ENCODE assay signal across 9 cellular contexts in the genomic region with DNA sequence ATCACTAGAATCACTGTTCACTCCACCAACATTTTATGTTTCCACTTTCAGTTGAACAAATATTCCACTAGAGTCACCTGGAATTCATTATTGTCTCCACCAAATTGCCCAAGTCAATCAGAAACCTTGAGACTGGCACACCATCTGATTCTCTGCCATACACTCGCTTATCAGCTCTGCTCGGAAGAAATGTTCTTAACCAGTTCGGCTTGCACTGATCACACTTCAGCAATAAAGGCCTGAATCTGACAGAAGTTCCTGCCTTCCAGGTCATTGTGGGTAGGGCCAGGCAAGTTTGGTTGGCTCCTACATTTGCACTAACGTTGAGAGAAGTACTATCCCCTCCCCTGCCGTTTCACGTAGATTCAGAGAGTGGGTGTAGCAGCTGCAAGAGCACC. TPM values are rescaled to one million over a fixed set of nuclear protein-coding genes. Genes with fewer than 3 reads are reported as not detected.
A peak's percentile ranks its signal among the peaks of the same experiment; 100 is the strongest.
DNase-seq lines count a peak whose midpoint lies in the region; ATAC-seq and TF ChIP-seq lines count a peak whose summit lies in the region.
"Had no signal": no experiment of that assay in that cellular context is flagged by ENCODE, and none has a peak within 500 bp of the region (broad histone marks: within the 10 kb centered on the region; RNA-seq: fewer than 3 reads in every experiment).

No MANE protein-coding gene starts in this region.

- peaks cover 63% of the 10 kb centered on the region for H3K36me3 Mint-ChIP-seq in activated T-cell treated with anti-CD3 and anti-CD28 coated beads, Interleukin-2, amount 50 U/mL, for 24 hours (ENCODE audit: low read depth)
- peaks cover 20% of the 10 kb centered on the region for H3K36me3 Mint-ChIP-seq in type B pancreatic cell

- H3K27ac ChIP-seq in right lobe of liver: peak overlapping the region; percentile 77 to 88 (median 84)

- no peak for DNase-seq in activated T-cell treated with anti-CD3 and anti-CD28 coated beads, Interleukin-2, amount 50 U/mL, for 24 hours
- DNase-seq in activated T-cell treated with anti-CD3 and anti-CD28 coated beads, Interleukin-2, amount 50 U/mL, for 48 hours: no peak
- peak; percentile 87 for DNase-seq in amniotic epithelial cell (ENCODE audit: low read depth)
- DNase-seq in right lobe of liver: no peak
- DNase-seq in type B pancreatic cell (ENCODE audit: extremely low spot score, unreplicated experiment): no peak
- DNase-seq in medulla oblongata (ENCODE audit: extremely low spot score): no peak

- H3K9me3 ChIP-seq in right lobe of liver: no peaks in the 10 kb centered on the region

- no peaks in the 10 kb centered on the region for H3K27me3 Mint-ChIP-seq in activated T-cell treated with anti-CD3 and anti-CD28 coated beads, Interleukin-2, amount 50 U/mL, for 24 hours
- H3K27me3 Mint-ChIP-seq in type B pancreatic cell: peaks cover 4% of the 10 kb centered on the region

- ATAC-seq in right lobe of liver: no peak
- no peak for ATAC-seq in GM21515 (IDR thresholded peaks at IDR 0.05; ENCODE audit: unreplicated experiment)
- no peak for ATAC-seq in HG03457 (IDR thresholded peaks at IDR 0.05; ENCODE audit: unreplicated experiment)

- TF ChIP-seq CTCF in right lobe of liver (IDR thresholded peaks at IDR 0.05) (no peak), type B pancreatic cell (conservative IDR thresholded peaks at IDR 0.05) (no peak)

- 0% methylated on average over 5 of the region's 6 CpGs for WGBS in right lobe of liver (ENCODE audit: insufficient coverage, low coverage, low lambda C conversion rate, missing lambda C conversion rate)

- H3K36me3 ChIP-seq in right lobe of liver: no peaks in the 10 kb centered on the region

- H3K27me3 ChIP-seq in right lobe of liver: no peaks in the 10 kb centered on the region

- peak overlapping the region; percentile 85 to 99 (median 98) for H3K4me3 ChIP-seq in right lobe of liver

- peak overlapping the region; percentile 99 for H3K27ac Mint-ChIP-seq in activated T-cell treated with anti-CD3 and anti-CD28 coated beads, Interleukin-2, amount 50 U/mL, for 24 hours
- peak overlapping the region; percentile 99 for H3K27ac Mint-ChIP-seq in type B pancreatic cell

- TF ChIP-seq POLR2A in right lobe of liver (IDR thresholded peaks at IDR 0.05): no peak

- peaks cover 3 to 53% (median 19%) of the 10 kb centered on the region in 4 donors for H3K4me1 ChIP-seq in right lobe of liver

- H3K4me1 Mint-ChIP-seq in activated T-cell treated with anti-CD3 and anti-CD28 coated beads, Interleukin-2, amount 50 U/mL, for 24 hours (ENCODE audit: low read depth): peaks cover 58% of the 10 kb centered on the region
- H3K4me1 Mint-ChIP-seq in type B pancreatic cell (ENCODE audit: unreplicated experiment): peaks cover 54% of the 10 kb centered on the region

- no peaks in the 10 kb centered on the region for H3K9me3 Mint-ChIP-seq in activated T-cell treated with anti-CD3 and anti-CD28 coated beads, Interleukin-2, amount 50 U/mL, for 24 hours
- no peaks in the 10 kb centered on the region for H3K9me3 Mint-ChIP-seq in type B pancreatic cell

- peak overlapping the region; percentile 98 for H3K4me3 Mint-ChIP-seq in activated T-cell treated with anti-CD3 and anti-CD28 coated beads, Interleukin-2, amount 50 U/mL, for 24 hours
- peak overlapping the region; percentile 100 for H3K4me3 Mint-ChIP-seq in type B pancreatic cell

- intact Hi-C loops in right lobe of liver (cut with DNase I): no loop called here

RNA-seq across cellular contexts. Expression of a gene that starts 10.0 kb away (rescaled TPM):
- total RNA-seq in right lobe of liver (100 to 1,000 TPM in 3 of 6 experiments, 10 to 100 TPM in 3; 76.3 to 189 (median 120) TPM), type B pancreatic cell (ENCODE audit: low replicate concordance) (263 and 371 TPM in 2 replicates)

RNA-seq across cellular contexts. Expression of a gene that starts 24.2 kb away (rescaled TPM):
- not detected for total RNA-seq in right lobe of liver
- total RNA-seq in type B pancreatic cell (ENCODE audit: low replicate concordance): not detected in 2 replicates
- total RNA-seq: pulmonary artery endothelial cell had no signal

RNA-seq across cellular contexts. Expression of a gene that starts 27.1 kb away (rescaled TPM):
- total RNA-seq in right lobe of liver: under 1 TPM in 1 of 6 experiments, not detected in 5; 0.14 TPM
- 0.07 TPM in 1 of 2 replicates, not detected in the other for total RNA-seq in type B pancreatic cell (ENCODE audit: low replicate concordance)

RNA-seq across cellular contexts. Expression of a gene that starts 38.8 kb away (rescaled TPM):
- total RNA-seq in right lobe of liver: 10 to 100 TPM; 26.8 to 57.2 (median 40.4) TPM
- 188 and 216 TPM in 2 replicates for total RNA-seq in type B pancreatic cell (ENCODE audit: low replicate concordance)
